18 cellular contexts compared by ENCODE assay signal in the genomic region with DNA sequence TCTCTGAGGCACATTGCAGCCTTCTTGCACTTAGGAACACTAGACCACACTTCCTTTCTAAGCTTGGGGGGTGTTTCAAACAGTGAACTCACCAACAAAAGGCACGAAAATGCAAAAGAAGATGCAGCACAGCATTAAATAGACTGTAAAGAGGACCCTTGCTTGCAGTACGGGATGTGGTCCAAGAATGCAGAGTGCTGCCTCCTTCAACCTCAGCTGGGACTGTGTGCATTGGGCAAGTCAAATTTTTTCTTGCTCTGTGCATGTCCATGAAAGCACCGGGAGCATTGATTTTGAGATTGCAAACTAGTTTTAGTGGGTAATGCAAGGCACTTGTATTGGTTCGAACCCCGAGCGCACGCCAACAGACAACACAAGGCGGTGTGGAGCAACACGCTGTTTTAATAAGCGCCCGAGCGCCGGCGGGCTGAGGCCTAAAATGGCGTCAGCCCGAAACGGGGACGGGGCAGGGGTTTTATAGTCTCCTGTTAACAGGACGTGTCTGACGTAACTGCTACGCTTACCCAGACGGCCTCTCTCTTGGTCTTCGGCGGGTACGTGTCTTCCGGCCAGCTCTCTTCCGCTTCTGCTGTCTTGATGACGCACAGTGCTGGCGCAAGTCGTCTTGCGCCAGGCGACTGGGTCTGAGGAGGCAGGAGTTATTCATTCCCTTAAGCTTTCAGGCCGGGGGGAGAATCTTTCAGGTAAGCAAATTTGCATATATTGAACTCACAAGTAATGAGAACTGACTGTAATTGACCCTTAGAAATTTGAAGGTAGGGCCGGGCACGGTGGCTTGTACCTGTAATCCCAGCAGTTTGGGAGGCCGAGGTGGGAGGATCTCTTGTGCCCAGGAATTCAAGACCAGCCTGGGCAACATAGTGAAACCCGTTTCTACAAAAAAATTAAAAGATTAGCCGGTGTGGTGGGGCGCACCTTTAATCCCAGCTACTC. TPM values are rescaled to one million over a fixed set of nuclear protein-coding genes. Genes with fewer than 3 reads are reported as not detected.
A peak's percentile ranks its signal among the peaks of the same experiment; 100 is the strongest.
DNase-seq lines count a peak whose midpoint lies in the region; ATAC-seq, FAIRE-seq and TF ChIP-seq lines count a peak whose summit lies in the region.
"Had no signal": no experiment of that assay in that cellular context is flagged by ENCODE, and none has a peak within 500 bp of the region (broad histone marks: within the 10 kb centered on the region; RNA-seq: fewer than 3 reads in every experiment).

No MANE protein-coding gene starts in this region.

- H3K9ac ChIP-seq in K562 (ENCODE audit: insufficient read depth in 1 of 2, low read depth in 2 of 2, low read length in 2 of 2) (peak overlapping the region; percentile 60 to 74), iPS-20b (ENCODE audit: low read depth, low read length) (peak overlapping the region; percentile 0; the same call in 1 of the 2 replicates), MM.1S (ENCODE audit: low read length) (no peak overlapping the region)
- H3K9ac ChIP-seq: BLaER1 treated with 17β-estradiol and CSF1 and Interleukin-3, amounts not matched to agents 10 nM and 100 nM; KMS-11 had no signal

- in situ Hi-C loops in K562 (cut with MboI): no loop called here

- no peak for DNase-seq in CD8-positive, alpha-beta memory T cell
- DNase-seq in HTR-8/SVneo (ENCODE audit: insufficient read length, low spot score): no peak
- peak; percentile 54 to 90 (median 62) for DNase-seq in K562 (ENCODE audit: extremely low read depth in 1 of 4, low spot score in 3 of 4)
- DNase-seq in stimulated activated CD4-positive, alpha-beta T cell treated with anti-CD3 and anti-CD28 coated beads, Interleukin-4, amount 100 ng/mL, for 4 hours: no peak
- no peak for DNase-seq in MM.1S
- DNase-seq in GM20000 (ENCODE audit: low spot score): no peak
- DNase-seq in DMS114 treated with DMSO at 0.1 percent for 48 hours (lab: John Stamatoyannopoulos, UW; ENCODE audit: unreplicated experiment): no peak
- DNase-seq: CD8-positive, alpha-beta T cell; COR-L47; DMS 273 treated with DMSO at 0.1 percent for 48 hours; DMS79 treated with DMSO at 0.1 percent for 48 hours; GF-D8; HCEC 1CT had no signal

- TF ChIP-seq POLR2A in K562 (conservative IDR thresholded peaks at IDR 0.05): peak; percentile 87

- intact Hi-C loops in K562 (cut with micrococcal nuclease): loop anchor here (10.0 kb wide), 1 partner anchor 86 kb away; no protein-coding TSS in a partner anchor

- peak overlapping the region; percentile 21 for H3K27ac ChIP-seq in CD8-positive, alpha-beta memory T cell (ENCODE audit: low read depth, low read length)
- H3K27ac ChIP-seq in K562 (ENCODE audit: extremely low read depth, low read depth, low read length): peak overlapping the region; percentile 67
- no peak overlapping the region for H3K27ac ChIP-seq in iPS-20b (ENCODE audit: low read length)
- H3K27ac ChIP-seq in MM.1S (ENCODE audit: low read length): no peak overlapping the region
- H3K27ac ChIP-seq: BLaER1 treated with 17β-estradiol and CSF1 and Interleukin-3, amounts not matched to agents 10 nM and 100 nM; KMS-11 had no signal

- no peaks in the 10 kb centered on the region for H3K36me3 ChIP-seq in CD8-positive, alpha-beta memory T cell (ENCODE audit: insufficient read depth, low read length)
- no peaks in the 10 kb centered on the region for H3K36me3 ChIP-seq in K562 (ENCODE audit: control insufficient read depth, insufficient read depth, low read length)
- no peaks in the 10 kb centered on the region for H3K36me3 ChIP-seq in iPS-20b (ENCODE audit: insufficient read depth, low read depth, low read length)
- H3K36me3 ChIP-seq in MM.1S (replicated peaks; ENCODE audit: insufficient read depth, low read length): no peaks in the 10 kb centered on the region
- H3K36me3 ChIP-seq: BLaER1 treated with 17β-estradiol and CSF1 and Interleukin-3, amounts not matched to agents 10 nM and 100 nM had no signal

- peak; percentile 95 for ATAC-seq in K562
- ATAC-seq: CD8-positive, alpha-beta T cell had no signal

- no peaks in the 10 kb centered on the region for H3K9me2 ChIP-seq in MM.1S (replicated peaks; ENCODE audit: insufficient read depth, low read length)

- H3K36me3 Mint-ChIP-seq in CD8-positive, alpha-beta memory T cell: no peaks in the 10 kb centered on the region
- H3K36me3 Mint-ChIP-seq: CD8-positive, alpha-beta T cell had no signal

- no peak for TF ChIP-seq EP300 in K562 (IDR thresholded peaks at IDR 0.05; ENCODE audit: low read length)

- POLR2A ChIA-PET in CD8-positive, alpha-beta memory T cell (lab: Charles Lee): no interaction called here
- POLR2A ChIA-PET in K562 (lab: Yijun Ruan, JAX): interaction anchor here (0.6 to 2.0 kb wide), 5 partner anchors 11 to 1303 kb away, joined by 3 to 7 read pairs (median 3); partner anchors contain the start of gene ZFP64

- no peaks in the 10 kb centered on the region for H3K27me3 ChIP-seq in CD8-positive, alpha-beta memory T cell (ENCODE audit: insufficient read depth, low read length, poor library complexity, severe bottlenecking)
- H3K27me3 ChIP-seq in K562 (ENCODE audit: control insufficient read depth in 2 of 2, insufficient read depth in 2 of 2, low read length in 2 of 2): no peaks in the 10 kb centered on the region; a peak in 1 of 5 replicates
- H3K27me3 ChIP-seq in iPS-20b (ENCODE audit: insufficient read depth, low read length): no peaks in the 10 kb centered on the region
- H3K27me3 ChIP-seq in MM.1S (replicated peaks; ENCODE audit: insufficient read depth, low read length): no peaks in the 10 kb centered on the region
- H3K27me3 ChIP-seq: BLaER1 treated with 17β-estradiol and CSF1 and Interleukin-3, amounts not matched to agents 10 nM and 100 nM had no signal

- TSS peak; percentile 98 for BruUV-seq in K562 (replicated peaks; lab: Mats Ljungman, UMichigan)

- no peak overlapping the region for H3K4me3 ChIP-seq in CD8-positive, alpha-beta memory T cell (ENCODE audit: low read length)
- H3K4me3 ChIP-seq in K562: peak overlapping the region; percentile 50
- peak overlapping the region; percentile 24 for H3K4me3 ChIP-seq in iPS-20b (ENCODE audit: low read length)
- H3K4me3 ChIP-seq in MM.1S (ENCODE audit: low read length): no peak overlapping the region
- H3K4me3 ChIP-seq: BLaER1 treated with 17β-estradiol and CSF1 and Interleukin-3, amounts not matched to agents 10 nM and 100 nM had no signal

- H3K4me2 ChIP-seq in K562 (ENCODE audit: insufficient read depth, low read length) (peak overlapping the region; percentile 78), MM.1S (ENCODE audit: low read depth, low read length) (no peak overlapping the region)
- H3K4me2 ChIP-seq: BLaER1 treated with 17β-estradiol and CSF1 and Interleukin-3, amounts not matched to agents 10 nM and 100 nM; KMS-11 had no signal

- H3K79me2 ChIP-seq in K562 (ENCODE audit: control insufficient read depth, insufficient read depth, low read length): peaks cover 31% of the 10 kb centered on the region
- H3K79me2 ChIP-seq in MM.1S (ENCODE audit: low read length): no peaks in the 10 kb centered on the region

- no peaks in the 10 kb centered on the region for H3K9me3 ChIP-seq in CD8-positive, alpha-beta memory T cell (ENCODE audit: low read length)
- H3K9me3 ChIP-seq in K562 (replicated peaks; ENCODE audit: control insufficient read depth, insufficient read depth, low read depth, low read length) (no peaks in the 10 kb centered on the region), iPS-20b (ENCODE audit: insufficient read depth, low read depth, low read length) (no peaks in the 10 kb centered on the region), MM.1S (replicated peaks; ENCODE audit: insufficient read depth, low read length) (no peaks in the 10 kb centered on the region)

- TF ChIP-seq CTCF in K562 (IDR thresholded peaks at IDR 0.05 in 2 of 3, conservative IDR thresholded peaks at IDR 0.05 in 1 of 3; ENCODE audit: insufficient read depth in 2 of 3, low read depth in 1 of 3, low read length in 3 of 3) (no peak), MM.1S (IDR thresholded peaks at IDR 0.05; ENCODE audit: low read length) (no peak), GM20000 (IDR thresholded peaks at IDR 0.05; ENCODE audit: extremely low read depth, missing control alignments) (no peak)

- H3K27me3 Mint-ChIP-seq in CD8-positive, alpha-beta memory T cell: peaks cover 18 to 50% of the 10 kb centered on the region in 2 donors

- H3K9me1 ChIP-seq in K562 (ENCODE audit: control insufficient read depth, insufficient read depth, low read length): no peaks in the 10 kb centered on the region

- no peaks in the 10 kb centered on the region for H3K4me1 Mint-ChIP-seq in CD8-positive, alpha-beta memory T cell
- H3K4me1 Mint-ChIP-seq: B cell had no signal

- no peak for TF ChIP-seq RAD21 in K562 (CRISPR knock-in tag; conservative IDR thresholded peaks at IDR 0.05 in 1 of 2, IDR thresholded peaks at IDR 0.05 in 1 of 2)

- H3K4me3 Mint-ChIP-seq in CD8-positive, alpha-beta memory T cell: no peak overlapping the region
- H3K4me3 Mint-ChIP-seq: B cell; CD8-positive, alpha-beta T cell had no signal

- no peaks in the 10 kb centered on the region for H3K4me1 ChIP-seq in CD8-positive, alpha-beta memory T cell (ENCODE audit: insufficient read depth, low read length)
- H3K4me1 ChIP-seq in K562 (replicated peaks in 1 of 2; ENCODE audit: control insufficient read depth in 2 of 2, insufficient read depth in 2 of 2, low read length in 2 of 2) (no peaks in the 10 kb centered on the region; a peak in 1 of 5 replicates), iPS-20b (ENCODE audit: insufficient read depth, low read length) (peaks cover 7% of the 10 kb centered on the region; the same call in 1 of the 2 replicates), MM.1S (ENCODE audit: low read length) (peaks cover 14% of the 10 kb centered on the region; the same call in 1 of the 2 replicates)
- H3K4me1 ChIP-seq: BLaER1 treated with 17β-estradiol and CSF1 and Interleukin-3, amounts not matched to agents 10 nM and 100 nM had no signal

- no peak overlapping the region for H3K27ac Mint-ChIP-seq in CD8-positive, alpha-beta memory T cell
- H3K27ac Mint-ChIP-seq: B cell; CD8-positive, alpha-beta T cell had no signal

- H4K20me1 ChIP-seq in K562 (replicated peaks; ENCODE audit: control insufficient read depth, insufficient read depth, low read length): no peaks in the 10 kb centered on the region
- no peaks in the 10 kb centered on the region for H4K20me1 ChIP-seq in MM.1S (ENCODE audit: insufficient read depth, low read length)
- H4K20me1 ChIP-seq: BLaER1 treated with 17β-estradiol and CSF1 and Interleukin-3, amounts not matched to agents 10 nM and 100 nM had no signal

- WGBS in K562 (ENCODE audit: insufficient coverage, low coverage, missing lambda C conversion rate): 21% methylated on average over 36 of the region's 39 CpGs

- H2AFZ ChIP-seq in K562 (ENCODE audit: low read depth, low read length) (peak overlapping the region; percentile 73), MM.1S (ENCODE audit: low read length) (no peak overlapping the region)

- H3K9me3 Mint-ChIP-seq in CD8-positive, alpha-beta memory T cell: peaks cover 6 to 17% (median 12%) of the 10 kb centered on the region in 5 donors

- FAIRE-seq in HTR-8/SVneo (lab: Jason Lieb, UNC) (peak; percentile 81), K562 (lab: Jason Lieb, UNC) (peak; percentile 77)
- FAIRE-seq: H54 had no signal

- CTCF ChIA-PET in CD8-positive, alpha-beta memory T cell (lab: Charles Lee): no interaction called here
- CTCF ChIA-PET in K562 (lab: Yijun Ruan, JAX; ENCODE audit: low intra/inter-chr PET ratio): no interaction called here

- no peaks in the 10 kb centered on the region for H3F3A ChIP-seq in MM.1S (ENCODE audit: insufficient read depth, low read length)

RNA-seq across cellular contexts. Expression of gene ZFP64, which starts 18.7 kb away (rescaled TPM):
- 10 to 100 TPM; 11.6 to 11.9 TPM for total RNA-seq in CD8-positive, alpha-beta memory T cell
- 11.1 TPM for polyA plus RNA-seq in CD8-positive, alpha-beta memory T cell
- 19.7 and 20.7 TPM in 2 replicates for total RNA-seq in K562 (2011; cell fraction: chromatin; rRNA removed; ENCODE audit: low replicate concordance)
- total RNA-seq in K562 (2011; cell fraction: nucleolus; rRNA removed): 15.2 and 16.6 TPM in 2 replicates
- total RNA-seq in K562 (2011; cell fraction: nucleoplasm; rRNA removed): 15.8 and 19.6 TPM in 2 replicates
- 7.0 and 10.3 TPM in 2 replicates for total RNA-seq in K562 (2014; rRNA removed)
- 6.2 and 7.2 TPM in 2 replicates for total RNA-seq in K562 (2014; rRNA removed; fragmentation: Illumina TruSeq; extraction: Trizol)
- 6.3 and 7.1 TPM in 2 replicates for total RNA-seq in K562 (2015; rRNA removed; fragmentation: Illumina TruSeq; extraction: Trizol)
- total RNA-seq in K562 (2021): 11.3 and 12.9 TPM in 2 replicates
- polyA plus RNA-seq in K562 (2011; rRNA removed): 12.2 and 13.8 TPM in 2 replicates
- 14.6 and 19.1 TPM in 2 replicates for polyA plus RNA-seq in K562 (2011; cell fraction: cytosol; rRNA removed)
- polyA plus RNA-seq in K562 (2011; cell fraction: nucleus; rRNA removed): 9.7 and 10.0 TPM in 2 replicates
- polyA plus RNA-seq in K562 (2012): 8.6 and 9.3 TPM in 2 replicates
- polyA plus RNA-seq in K562 (2014; fragmentation: Illumina TruSeq; extraction: Trizol): 12.7 and 13.4 TPM in 2 replicates
- polyA plus RNA-seq in K562 (2014; fragmentation: Nextera tagmentation; extraction: Ambion mirVana): 1 to 10 TPM; 1.4 to 1.8 TPM
- 7.3 and 8.4 TPM in 2 replicates for polyA plus RNA-seq in K562 (2014; rRNA removed)
- polyA minus RNA-seq in K562 (2011; rRNA and poly(A)+ RNA removed): 11.8 and 16.2 TPM in 2 replicates
- 9.7 and 11.7 TPM in 2 replicates for polyA minus RNA-seq in K562 (2011; cell fraction: cytosol; rRNA and poly(A)+ RNA removed)
- polyA minus RNA-seq in K562 (2011; cell fraction: nucleus; rRNA and poly(A)+ RNA removed): 9.0 and 11.1 TPM in 2 replicates

Comparison
In these comparisons a context has a peak if more than half of its experiments do, and no peak if none do; other contexts are left out.
1. DNase-seq: peak in K562 (4 of 4); none in CD8-positive, alpha-beta memory T cell (0 of 5), HTR-8/SVneo (single experiment), stimulated activated CD4-positive, alpha-beta T cell treated with anti-CD3 and anti-CD28 coated beads, Interleukin-4, amount 100 ng/mL, for 4 hours (0 of 2), MM.1S (single experiment), GM20000 (single experiment) and DMS114 treated with DMSO at 0.1 percent for 48 hours (single experiment).
2. H3K27ac ChIP-seq: peak in CD8-positive, alpha-beta memory T cell (single experiment) and K562 (single experiment); none in iPS-20b (single experiment) and MM.1S (single experiment).
3. H3K4me3 ChIP-seq: peak in K562 (single experiment) and iPS-20b (single experiment); none in CD8-positive, alpha-beta memory T cell (single experiment) and MM.1S (single experiment).